Comparison of ENCODE assay signal across 7 cellular contexts in the genomic region with DNA sequence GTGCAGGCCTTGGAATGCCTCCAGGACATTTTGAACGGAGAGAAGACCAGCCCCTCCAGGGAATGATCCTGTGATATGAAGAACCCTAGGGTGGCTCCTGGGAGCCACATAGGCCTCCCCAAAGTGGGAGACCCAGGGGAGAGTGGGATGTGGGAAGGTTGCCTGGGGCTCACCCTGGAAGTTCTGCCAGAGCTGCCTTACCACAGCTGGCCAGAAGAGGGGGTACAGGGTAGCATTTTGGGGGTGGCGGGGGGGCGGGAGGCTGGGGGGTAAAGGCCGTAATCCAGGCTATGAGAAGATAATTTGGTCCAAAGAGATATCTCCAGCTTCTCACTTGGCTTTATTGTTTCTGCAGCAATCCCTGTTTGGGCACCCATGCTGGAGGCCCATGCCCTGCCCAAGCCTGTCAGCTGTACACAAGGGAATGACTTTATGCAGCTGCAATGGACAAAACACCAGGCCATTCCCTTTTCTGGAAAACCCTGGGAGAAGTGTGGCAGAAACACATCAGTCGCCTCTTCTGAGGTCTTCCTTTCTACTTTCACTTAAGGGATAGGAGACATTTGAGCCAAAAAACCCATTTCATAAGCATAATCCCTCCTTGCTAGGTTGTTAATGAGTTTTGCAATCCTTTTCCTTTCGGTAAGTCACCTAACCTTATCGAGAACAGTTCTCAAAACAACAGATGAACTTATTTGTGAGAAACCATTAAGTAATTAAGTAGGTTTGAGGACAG. TPM values are rescaled to one million over a fixed set of nuclear protein-coding genes. Genes with fewer than 3 reads are reported as not detected.
DNase-seq lines count a peak whose midpoint lies in the region; ATAC-seq and TF ChIP-seq lines count a peak whose summit lies in the region.
"Had no signal": no experiment of that assay in that cellular context is flagged by ENCODE, and none has a peak within 500 bp of the region (broad histone marks: within the 10 kb centered on the region; RNA-seq: fewer than 3 reads in every experiment).

No MANE protein-coding gene starts in this region.

- H3K9me3 Mint-ChIP-seq in activated naive CD8-positive, alpha-beta T cell treated with anti-CD3 and anti-CD28 coated beads for 36 hours = no peaks in the 10 kb centered on the region
- H3K9me3 Mint-ChIP-seq in nephron = no peaks in the 10 kb centered on the region

- no peaks in the 10 kb centered on the region for H3K4me1 Mint-ChIP-seq in activated naive CD8-positive, alpha-beta T cell treated with anti-CD3 and anti-CD28 coated beads for 36 hours
- peaks cover 32% of the 10 kb centered on the region for H3K4me1 Mint-ChIP-seq in nephron

- in situ Hi-C loops in GM13977 (cut with MboI; ENCODE audit: low pct_unique_long_range_greater_than_20kb, low sequenced_read_pairs, unreplicated experiment) = no loop called here

- no peak for ATAC-seq in HG03342 (IDR thresholded peaks at IDR 0.05; ENCODE audit: unreplicated experiment)

- peak; percentile 26 for TF ChIP-seq CTCF in GM13977 (IDR thresholded peaks at IDR 0.05; ENCODE audit: extremely low read depth, insufficient read depth, missing control alignments)
- TF ChIP-seq CTCF in nephron (IDR thresholded peaks at IDR 0.05; ENCODE audit: unreplicated experiment in 3 of 3) = peak in 2 of 3 experiments; percentile 24

- no peak overlapping the region for H3K27ac Mint-ChIP-seq in activated naive CD8-positive, alpha-beta T cell treated with anti-CD3 and anti-CD28 coated beads for 36 hours
- H3K27ac Mint-ChIP-seq in nephron = no peak overlapping the region

- H3K27me3 Mint-ChIP-seq in activated naive CD8-positive, alpha-beta T cell treated with anti-CD3 and anti-CD28 coated beads for 36 hours = no peaks in the 10 kb centered on the region
- no peaks in the 10 kb centered on the region for H3K27me3 Mint-ChIP-seq in nephron (ENCODE audit: low read depth)

- no peak overlapping the region for H3K4me3 Mint-ChIP-seq in activated naive CD8-positive, alpha-beta T cell treated with anti-CD3 and anti-CD28 coated beads for 36 hours
- H3K4me3 Mint-ChIP-seq in nephron = no peak overlapping the region

- DNase-seq in GM13977 (ENCODE audit: low spot score) (no peak), NK-92 (lab: John Stamatoyannopoulos, UW; ENCODE audit: unreplicated experiment) (no peak), NCI-H187 (lab: John Stamatoyannopoulos, UW) (no peak)
- DNase-seq in activated naive CD8-positive, alpha-beta T cell treated with anti-CD3 and anti-CD28 coated beads for 36 hours = peak; percentile 19

- no peaks in the 10 kb centered on the region for H3K36me3 Mint-ChIP-seq in activated naive CD8-positive, alpha-beta T cell treated with anti-CD3 and anti-CD28 coated beads for 36 hours
- peaks cover 14% of the 10 kb centered on the region for H3K36me3 Mint-ChIP-seq in nephron (ENCODE audit: low read depth)

RNA-seq across cellular contexts. Expression of a gene that starts 11.0 kb away (rescaled TPM):
- total RNA-seq in activated naive CD8-positive, alpha-beta T cell treated with anti-CD3 and anti-CD28 coated beads for 36 hours = 1 to 10 TPM in 1 of 2 experiments, under 1 TPM in 1; 0.91 to 1.0 TPM
- total RNA-seq: dermis microvascular lymphatic vessel endothelial cell had no signal

RNA-seq across cellular contexts. Expression of a gene that starts 15.4 kb away (rescaled TPM):
- 1 to 10 TPM; 4.8 to 6.8 TPM for total RNA-seq in activated naive CD8-positive, alpha-beta T cell treated with anti-CD3 and anti-CD28 coated beads for 36 hours

RNA-seq across cellular contexts. Expression of a gene that starts 51.3 kb away (rescaled TPM):
- total RNA-seq in activated naive CD8-positive, alpha-beta T cell treated with anti-CD3 and anti-CD28 coated beads for 36 hours = not detected

RNA-seq across cellular contexts. Expression of a gene that starts 51.5 kb away (rescaled TPM):
- 10 to 100 TPM; 23.6 to 30.0 TPM for total RNA-seq in activated naive CD8-positive, alpha-beta T cell treated with anti-CD3 and anti-CD28 coated beads for 36 hours
